Comparison of ENCODE assay signal across 8 cellular contexts in the genomic region with DNA sequence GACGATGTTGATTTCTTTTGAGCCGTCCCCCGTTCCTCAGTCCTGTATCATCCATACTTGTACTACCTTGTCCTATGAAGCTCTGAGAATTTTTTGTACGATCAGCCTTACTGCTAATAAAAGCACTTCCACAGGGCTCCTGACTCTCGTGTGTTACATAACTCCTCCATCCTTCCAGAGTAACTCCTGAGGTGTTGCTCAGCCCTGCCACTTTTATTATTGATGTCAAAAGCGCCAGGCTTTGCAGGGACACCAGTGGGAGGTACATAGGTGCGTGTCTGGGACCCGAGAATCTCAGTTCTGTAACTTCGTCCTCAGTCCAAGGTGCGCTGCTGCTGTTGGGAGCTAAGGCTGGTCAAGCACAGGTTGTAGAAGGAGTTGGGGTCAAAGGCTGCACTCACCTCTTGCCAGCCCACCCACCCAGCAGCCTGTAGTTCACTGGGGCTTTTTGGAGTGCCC. TPM values are rescaled to one million over a fixed set of nuclear protein-coding genes. Genes with fewer than 3 reads are reported as not detected.
DNase-seq lines count a peak whose midpoint lies in the region; ATAC-seq and TF ChIP-seq lines count a peak whose summit lies in the region.

No MANE protein-coding gene starts in this region.

- no peak for TF ChIP-seq EP300 in neural cell (conservative IDR thresholded peaks at IDR 0.05; ENCODE audit: poor library complexity, severe bottlenecking)

- H3K27me3 ChIP-seq in CD8-positive, alpha-beta T cell (ENCODE audit: insufficient read depth, low read length): no peaks in the 10 kb centered on the region
- H3K27me3 ChIP-seq in MG63: no peaks in the 10 kb centered on the region
- H3K27me3 ChIP-seq in duodenal mucosa (ENCODE audit: control insufficient read depth in 1 of 2, insufficient read depth in 2 of 2, low read length in 2 of 2): no peaks in the 10 kb centered on the region
- peaks cover 4% of the 10 kb centered on the region for H3K27me3 ChIP-seq in neural cell (ENCODE audit: insufficient read depth, low read depth, low read length)

- peaks cover 49% of the 10 kb centered on the region for H3K36me3 Mint-ChIP-seq in CD8-positive, alpha-beta T cell

- TF ChIP-seq CTCF in CD8-positive, alpha-beta T cell (IDR thresholded peaks at IDR 0.05): no peak
- no peak for TF ChIP-seq CTCF in neural cell (IDR thresholded peaks at IDR 0.05; ENCODE audit: poor library complexity, severe bottlenecking)

- H3K79me2 ChIP-seq in neural cell (replicated peaks; ENCODE audit: insufficient read depth, low read length): no peaks in the 10 kb centered on the region

- no peak for TF ChIP-seq RAD21 in neural cell (conservative IDR thresholded peaks at IDR 0.05)

- H3K4me3 Mint-ChIP-seq in CD8-positive, alpha-beta T cell: peak overlapping the region; percentile 87

- peaks cover 11% of the 10 kb centered on the region for H3K27me3 Mint-ChIP-seq in CD8-positive, alpha-beta T cell (ENCODE audit: low read depth)

- peak overlapping the region; percentile 70 for H3K4me2 ChIP-seq in neural cell (ENCODE audit: low read length)

- H3K4me1 Mint-ChIP-seq in CD8-positive, alpha-beta T cell (ENCODE audit: low read depth): peaks cover 49% of the 10 kb centered on the region

- H3K4me1 ChIP-seq in CD8-positive, alpha-beta T cell (ENCODE audit: insufficient read depth, low read length): peaks cover 40% of the 10 kb centered on the region
- peaks cover 26 to 32% of the 10 kb centered on the region in 2 donors for H3K4me1 ChIP-seq in duodenal mucosa (ENCODE audit: control insufficient read depth in 1 of 2, insufficient read depth in 2 of 2, low read length in 2 of 2)

- H3K9me3 ChIP-seq in CD8-positive, alpha-beta T cell (ENCODE audit: low read length): no peaks in the 10 kb centered on the region
- H3K9me3 ChIP-seq in MG63: no peaks in the 10 kb centered on the region
- no peaks in the 10 kb centered on the region for H3K9me3 ChIP-seq in duodenal mucosa (ENCODE audit: control insufficient read depth in 1 of 2, low read length in 2 of 2)
- no peaks in the 10 kb centered on the region for H3K9me3 ChIP-seq in neural cell (ENCODE audit: low read length)

- peaks cover 38% of the 10 kb centered on the region for H3K36me3 ChIP-seq in CD8-positive, alpha-beta T cell (ENCODE audit: insufficient read depth, low read length)
- H3K36me3 ChIP-seq in MG63 (peaks cover 35% of the 10 kb centered on the region), duodenal mucosa (ENCODE audit: control insufficient read depth in 1 of 2, insufficient read depth in 2 of 2, low read length in 2 of 2) (peaks cover 32 to 46% of the 10 kb centered on the region in 2 donors), neural cell (ENCODE audit: insufficient read depth, low read length) (peaks cover 18% of the 10 kb centered on the region)

- H3K27ac ChIP-seq in CD8-positive, alpha-beta T cell (ENCODE audit: low read depth, low read length): peak overlapping the region; percentile 70
- H3K27ac ChIP-seq in duodenal mucosa (ENCODE audit: low read depth, low read length) (no peak overlapping the region), neural cell (ENCODE audit: low read length) (no peak overlapping the region)

- H2AFZ ChIP-seq in neural cell (ENCODE audit: low read depth, low read length): no peak overlapping the region

- CTCF ChIA-PET in CD8-positive, alpha-beta T cell (lab: Charles Lee): interaction anchor here (1.5 to 4.1 kb wide), 2 partner anchors 12 to 170 kb away, joined by 6 to 27 read pairs; a partner anchor contains a TSS

- no peaks in the 10 kb centered on the region for H3K9me3 Mint-ChIP-seq in CD8-positive, alpha-beta T cell

- POLR2A ChIA-PET in CD8-positive, alpha-beta T cell (lab: Charles Lee): interaction anchor here (1.5 to 7.8 kb wide), 2 partner anchors 14 to 36 kb away, joined by 5 to 106 read pairs; a partner anchor contains a TSS

- DNase-seq in CD8-positive, alpha-beta T cell: no peak
- DNase-seq in MG63 (no peak), cerebellar cortex (ENCODE audit: low spot score) (no peak), mesenteric fat pad (ENCODE audit: low spot score) (no peak), NCI-H2227 (lab: John Stamatoyannopoulos, UW; ENCODE audit: unreplicated experiment) (no peak), NCI-H146 treated with DMSO at 0.1 percent for 48 hours (lab: John Stamatoyannopoulos, UW; ENCODE audit: unreplicated experiment) (no peak)

- peak overlapping the region; percentile 74 for H3K4me3 ChIP-seq in CD8-positive, alpha-beta T cell (ENCODE audit: low read depth, low read length)
- H3K4me3 ChIP-seq in MG63: peak overlapping the region; percentile 67
- H3K4me3 ChIP-seq in duodenal mucosa (ENCODE audit: low read depth in 1 of 2, low read length in 2 of 2): peak overlapping the region; percentile 70 to 83
- peak overlapping the region; percentile 90 for H3K4me3 ChIP-seq in neural cell (ENCODE audit: low read length)

- ATAC-seq in CD8-positive, alpha-beta T cell: no peak

- peak overlapping the region; percentile 98 for H3K27ac Mint-ChIP-seq in CD8-positive, alpha-beta T cell

- no peaks in the 10 kb centered on the region for H3K9me2 ChIP-seq in neural cell (ENCODE audit: insufficient read depth, low read length)

- H3F3A ChIP-seq in neural cell (ENCODE audit: insufficient read depth, low read length, poor library complexity, severe bottlenecking): no peaks in the 10 kb centered on the region

- intact Hi-C loops in CD8-positive, alpha-beta T cell (cut with DNase I, micrococcal nuclease): loop anchor here (2.0 kb wide), 2 partner anchors 350 to 364 kb away; a partner anchor contains a TSS

- H4K20me1 ChIP-seq in neural cell (ENCODE audit: insufficient read depth): no peaks in the 10 kb centered on the region

- H3K9ac ChIP-seq in duodenal mucosa (ENCODE audit: low read depth in 1 of 2, low read length in 2 of 2): peak overlapping the region; percentile 70 to 91
- H3K9ac ChIP-seq in neural cell (ENCODE audit: low read length): peak overlapping the region; percentile 82

TF ChIP-seq in neural cell, 6 proteins besides CTCF, POLR2A, EP300 and RAD21:
- TF ChIP-seq EZH2 (IDR thresholded peaks at IDR 0.05; ENCODE audit: borderline replicate concordance, insufficient read depth, low read length, poor library complexity, severe bottlenecking) (no peak), MXI1 (conservative IDR thresholded peaks at IDR 0.05; ENCODE audit: poor library complexity, severe bottlenecking) (no peak), POLR2AphosphoS5 (IDR thresholded peaks at IDR 0.05) (peak; percentile 12), TAF1 (IDR thresholded peaks at IDR 0.05; ENCODE audit: low read depth) (no peak), SMC3 (conservative IDR thresholded peaks at IDR 0.05; ENCODE audit: poor library complexity) (no peak)
- TF ChIP-seq, protein P1, sequence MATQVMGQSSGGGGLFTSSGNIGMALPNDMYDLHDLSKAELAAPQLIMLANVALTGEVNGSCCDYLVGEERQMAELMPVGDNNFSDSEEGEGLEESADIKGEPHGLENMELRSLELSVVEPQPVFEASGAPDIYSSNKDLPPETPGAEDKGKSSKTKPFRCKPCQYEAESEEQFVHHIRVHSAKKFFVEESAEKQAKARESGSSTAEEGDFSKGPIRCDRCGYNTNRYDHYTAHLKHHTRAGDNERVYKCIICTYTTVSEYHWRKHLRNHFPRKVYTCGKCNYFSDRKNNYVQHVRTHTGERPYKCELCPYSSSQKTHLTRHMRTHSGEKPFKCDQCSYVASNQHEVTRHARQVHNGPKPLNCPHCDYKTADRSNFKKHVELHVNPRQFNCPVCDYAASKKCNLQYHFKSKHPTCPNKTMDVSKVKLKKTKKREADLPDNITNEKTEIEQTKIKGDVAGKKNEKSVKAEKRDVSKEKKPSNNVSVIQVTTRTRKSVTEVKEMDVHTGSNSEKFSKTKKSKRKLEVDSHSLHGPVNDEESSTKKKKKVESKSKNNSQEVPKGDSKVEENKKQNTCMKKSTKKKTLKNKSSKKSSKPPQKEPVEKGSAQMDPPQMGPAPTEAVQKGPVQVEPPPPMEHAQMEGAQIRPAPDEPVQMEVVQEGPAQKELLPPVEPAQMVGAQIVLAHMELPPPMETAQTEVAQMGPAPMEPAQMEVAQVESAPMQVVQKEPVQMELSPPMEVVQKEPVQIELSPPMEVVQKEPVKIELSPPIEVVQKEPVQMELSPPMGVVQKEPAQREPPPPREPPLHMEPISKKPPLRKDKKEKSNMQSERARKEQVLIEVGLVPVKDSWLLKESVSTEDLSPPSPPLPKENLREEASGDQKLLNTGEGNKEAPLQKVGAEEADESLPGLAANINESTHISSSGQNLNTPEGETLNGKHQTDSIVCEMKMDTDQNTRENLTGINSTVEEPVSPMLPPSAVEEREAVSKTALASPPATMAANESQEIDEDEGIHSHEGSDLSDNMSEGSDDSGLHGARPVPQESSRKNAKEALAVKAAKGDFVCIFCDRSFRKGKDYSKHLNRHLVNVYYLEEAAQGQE (IDR thresholded peaks at IDR 0.05; ENCODE audit: borderline replicate concordance): no peak
TF ChIP-seq in neural cell: peak in this region for 1.

RNA-seq across cellular contexts. Expression of a gene that starts 1.0 kb away (rescaled TPM):
- total RNA-seq in CD8-positive, alpha-beta T cell: 1 to 10 TPM; 2.1 TPM
- total RNA-seq in MG63 (2014; rRNA removed; shearing (Covaris generic); ENCODE audit: low replicate concordance): 5.4 and 6.8 TPM in 2 replicates
- 2.4 and 5.0 TPM in 2 replicates for polyA plus RNA-seq in neural cell
- polyA minus RNA-seq in neural cell: 5.6 and 7.2 TPM in 2 replicates
- 5.1 TPM for total RNA-seq in mesenteric fat pad

RNA-seq across cellular contexts. Expression of a gene that starts 7.1 kb away (rescaled TPM):
- total RNA-seq in CD8-positive, alpha-beta T cell: 1 to 10 TPM; 7.7 to 9.1 TPM
- not detected in 2 replicates for total RNA-seq in MG63 (2014; rRNA removed; shearing (Covaris generic); ENCODE audit: low replicate concordance)
- 12.2 and 14.3 TPM in 2 replicates for polyA plus RNA-seq in neural cell
- 12.4 and 15.6 TPM in 2 replicates for polyA minus RNA-seq in neural cell
- total RNA-seq in mesenteric fat pad: 1.9 TPM

RNA-seq across cellular contexts. Expression of a gene that starts 13.7 kb away (rescaled TPM):
- 100 to 1,000 TPM; 491 to 496 TPM for total RNA-seq in CD8-positive, alpha-beta T cell
- total RNA-seq in MG63 (2014; rRNA removed; shearing (Covaris generic); ENCODE audit: low replicate concordance): 60.3 and 102 TPM in 2 replicates
- polyA plus RNA-seq in neural cell: 59.9 and 65.2 TPM in 2 replicates
- 38.4 and 47.5 TPM in 2 replicates for polyA minus RNA-seq in neural cell
- total RNA-seq in mesenteric fat pad: 135 TPM

RNA-seq across cellular contexts. Expression of a gene that starts 21.4 kb away (rescaled TPM):
- 1 to 10 TPM; 3.9 to 4.1 TPM for total RNA-seq in CD8-positive, alpha-beta T cell
- total RNA-seq in MG63 (2014; rRNA removed; shearing (Covaris generic); ENCODE audit: low replicate concordance): 147 and 173 TPM in 2 replicates
- 1.4 and 2.1 TPM in 2 replicates for polyA plus RNA-seq in neural cell
- 1.2 and 1.5 TPM in 2 replicates for polyA minus RNA-seq in neural cell
- 71.0 TPM for total RNA-seq in mesenteric fat pad

RNA-seq across cellular contexts. Expression of a gene that starts 36.0 kb away (rescaled TPM):
- total RNA-seq in CD8-positive, alpha-beta T cell: 10 to 100 TPM; 23.4 to 26.6 TPM
- total RNA-seq in MG63 (2014; rRNA removed; shearing (Covaris generic); ENCODE audit: low replicate concordance): 12.0 and 13.6 TPM in 2 replicates
- polyA plus RNA-seq in neural cell: 21.2 and 29.0 TPM in 2 replicates
- polyA minus RNA-seq in neural cell: 14.8 and 19.2 TPM in 2 replicates
- 21.7 TPM for total RNA-seq in mesenteric fat pad
